In genomic region chr14:75005357-75005756, GRCh38 we compare ENCODE assay signal across 1 cellular context.
A peak's percentile ranks its signal among the peaks of the same experiment; 100 is the strongest.
TF ChIP-seq lines count a peak whose summit lies in the region.

No MANE protein-coding gene starts in this region.

TF ChIP-seq in endothelial cell of umbilical vein, 7 proteins besides CTCF, POLR2A, EP300 and RAD21:
- TF ChIP-seq POLR2AphosphoS5 (IDR thresholded peaks at IDR 0.05; ENCODE audit: insufficient read depth, low read depth, low read length) (no peak), GATA2 (IDR thresholded peaks at IDR 0.05; ENCODE audit: insufficient read depth, insufficient read length, low read depth, low read length) (no peak), MYC (IDR thresholded peaks at IDR 0.05; ENCODE audit: low read depth, low read length) (no peak), FOS (IDR thresholded peaks at IDR 0.05; ENCODE audit: borderline replicate concordance, insufficient read depth, low read length) (peak; percentile 6)
